16 cellular contexts compared by ENCODE assay signal in genomic region chr2:8571792-8572499, GRCh38.
A peak's percentile ranks its signal among the peaks of the same experiment; 100 is the strongest.
DNase-seq lines count a peak whose midpoint lies in the region; ATAC-seq and TF ChIP-seq lines count a peak whose summit lies in the region.
"Had no signal": no experiment of that assay in that cellular context is flagged by ENCODE, and none has a peak within 500 bp of the region (broad histone marks: within the 10 kb centered on the region; RNA-seq: fewer than 3 reads in every experiment).

No MANE protein-coding gene starts in this region.

- no peak for ATAC-seq in naive B cell (ENCODE audit: low read depth in 2 of 2)
- ATAC-seq in GM18907 (IDR thresholded peaks at IDR 0.05; ENCODE audit: unreplicated experiment), result no peak
- ATAC-seq in GM19455 (IDR thresholded peaks at IDR 0.05; ENCODE audit: unreplicated experiment), result no peak
- ATAC-seq: body of pancreas had no signal

- peak overlapping the region in 4 of 6 donors; percentile 28 to 77 (median 54) for H3K27ac Mint-ChIP-seq in naive B cell

- H3K27me3 Mint-ChIP-seq in naive B cell, result peaks cover 67 to 82% (median 78%) of the 10 kb centered on the region in 3 donors

- H3K27ac ChIP-seq in C4-2B, result peak overlapping the region; percentile 62
- H3K27ac ChIP-seq: SJSA1 had no signal

- H3K9me3 Mint-ChIP-seq in naive B cell, result peaks cover 3 to 10% (median 6%) of the 10 kb centered on the region in 7 donors

- no peak for TF ChIP-seq CTCF in C4-2B (conservative IDR thresholded peaks at IDR 0.05)

- peak overlapping the region in 1 of 8 donors; percentile 28 for H3K4me3 Mint-ChIP-seq in naive B cell

- DNase-seq in HuH-7.5 (ENCODE audit: low spot score) (peak; percentile 65), SHP77 treated with DMSO at 0.1 percent for 48 hours (lab: John Stamatoyannopoulos, UW) (peak; percentile 93), naive B cell (no peak), AG08395 (ENCODE audit: low spot score) (no peak), C1 segment of cervical spinal cord (lab: John Stamatoyannopoulos, UW) (no peak)
- DNase-seq: body of pancreas; effector memory CD4-positive, alpha-beta T cell; foreskin fibroblast; HCEC 1CT; MG63; NCI-H82; stimulated activated CD4-positive, alpha-beta T cell treated with anti-CD3 and anti-CD28 coated beads, Interleukin-1b, Interleukin-23, amount 100 ng/mL, for 48 hours had no signal

- H3K4me1 Mint-ChIP-seq in naive B cell, result peaks cover 36 to 45% (median 42%) of the 10 kb centered on the region in 3 donors

- H3K36me3 Mint-ChIP-seq in naive B cell, result peaks cover 4 to 11% of the 10 kb centered on the region in 2 donors

Comparison
In these comparisons a context has a peak if more than half of its experiments do, and no peak if none do; other contexts are left out.
1. DNase-seq: peak in HuH-7.5 (single experiment) and SHP77 treated with DMSO at 0.1 percent for 48 hours (single experiment); none in naive B cell (single experiment), AG08395 (single experiment) and C1 segment of cervical spinal cord (0 of 14).